ENCODE assay signal across 19 cellular contexts in the genomic region with DNA sequence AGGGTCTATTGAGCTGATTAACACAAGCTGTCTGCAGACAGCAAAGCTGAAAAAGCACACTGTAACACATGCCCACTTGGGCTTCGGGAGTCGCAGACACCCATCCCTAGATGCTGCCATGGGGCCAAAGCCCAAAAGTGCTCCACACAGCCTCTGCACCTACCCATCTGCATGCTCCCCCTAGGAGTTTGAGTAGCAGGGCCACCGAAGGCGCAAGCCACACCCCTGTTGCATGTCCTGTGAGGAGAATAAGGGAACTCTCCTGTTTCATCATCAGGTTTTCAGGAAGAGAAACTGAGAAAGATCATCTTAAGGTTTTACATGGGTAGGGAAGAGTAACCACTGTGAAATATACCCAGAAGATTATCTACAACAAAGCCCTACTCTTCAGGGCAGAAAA. TPM values are rescaled to one million over a fixed set of nuclear protein-coding genes. Genes with fewer than 3 reads are reported as not detected.
DNase-seq lines count a peak whose midpoint lies in the region; ATAC-seq, FAIRE-seq and TF ChIP-seq lines count a peak whose summit lies in the region.
"Had no signal": no experiment of that assay in that cellular context is flagged by ENCODE, and none has a peak within 500 bp of the region (broad histone marks: within the 10 kb centered on the region; RNA-seq: fewer than 3 reads in every experiment).

No MANE protein-coding gene starts in this region.

- POLR2A ChIA-PET in HepG2 (lab: Yijun Ruan, JAX), result no interaction called here

- intact Hi-C loops in right lobe of liver (cut with DNase I), result no loop called here
- intact Hi-C loops in HepG2 (cut with micrococcal nuclease; ENCODE audit: unreplicated experiment), result no loop called here
- intact Hi-C loops in kidney (cut with DNase I), result no loop called here
- intact Hi-C loops in upper lobe of right lung (cut with DNase I), result no loop called here
- intact Hi-C loops in ascending aorta (cut with DNase I), result no loop called here

- no peak overlapping the region for H3K4me2 ChIP-seq in HepG2 (ENCODE audit: low read depth, low read length)
- H3K4me2 ChIP-seq in OCI-LY3 (ENCODE audit: low read length), result peak overlapping the region; percentile 58
- H3K4me2 ChIP-seq: A549, GM23338 had no signal

- FAIRE-seq in HepG2 (lab: Jason Lieb, UNC) (no peak), kidney (lab: Jason Lieb, UNC) (no peak)
- FAIRE-seq: G401.6, GM12878 had no signal

- H3K79me2 ChIP-seq in HepG2 (ENCODE audit: insufficient read depth, low read length) (no peaks in the 10 kb centered on the region), OCI-LY3 (ENCODE audit: low read length) (no peaks in the 10 kb centered on the region)

- H3K36me3 ChIP-seq in right lobe of liver (no peaks in the 10 kb centered on the region), HepG2 (replicated peaks in 1 of 2; ENCODE audit: control insufficient read depth in 1 of 2, insufficient read depth in 2 of 2, low read length in 2 of 2) (no peaks in the 10 kb centered on the region), OCI-LY3 (replicated peaks; ENCODE audit: low read depth, low read length) (no peaks in the 10 kb centered on the region), kidney (ENCODE audit: control insufficient read depth in 1 of 2, insufficient read depth in 2 of 2, low read length in 2 of 2) (no peaks in the 10 kb centered on the region), upper lobe of right lung (no peaks in the 10 kb centered on the region), ascending aorta (no peaks in the 10 kb centered on the region)
- H3K36me3 ChIP-seq: BLaER1 treated with 17β-estradiol and CSF1 and Interleukin-3, amounts not matched to agents 10 nM and 100 nM; Peyer's patch had no signal

- H4K20me1 ChIP-seq in HepG2 (ENCODE audit: insufficient read depth, low read length), result no peaks in the 10 kb centered on the region
- no peaks in the 10 kb centered on the region for H4K20me1 ChIP-seq in OCI-LY3 (ENCODE audit: insufficient read depth, low read length)
- H4K20me1 ChIP-seq: BLaER1 treated with 17β-estradiol and CSF1 and Interleukin-3, amounts not matched to agents 10 nM and 100 nM had no signal

- H2AFZ ChIP-seq in HepG2 (ENCODE audit: low read length) (no peak overlapping the region), OCI-LY3 (ENCODE audit: low read depth, low read length) (no peak overlapping the region)

- WGBS in right lobe of liver (ENCODE audit: insufficient coverage, low coverage, low lambda C conversion rate, missing lambda C conversion rate), result 36% methylated on average over 2 of the region's 4 CpGs
- WGBS in HepG2 (ENCODE audit: low lambda C conversion rate), result 21% methylated on average over 4 of the region's 4 CpGs

- H3K4me3 ChIP-seq in right lobe of liver (no peak overlapping the region), HepG2 (replicated peaks in 1 of 3; ENCODE audit: insufficient read depth in 1 of 3, low read depth in 2 of 3, low read length in 3 of 3) (no peak overlapping the region), OCI-LY3 (ENCODE audit: low read length) (no peak overlapping the region), kidney (ENCODE audit: low read length in 2 of 2) (no peak overlapping the region), upper lobe of right lung (no peak overlapping the region), ascending aorta (no peak overlapping the region)
- H3K4me3 ChIP-seq: A549; BLaER1 treated with 17β-estradiol and CSF1 and Interleukin-3, amounts not matched to agents 10 nM and 100 nM; GM12878; GM23338; Peyer's patch had no signal

- ATAC-seq in right lobe of liver, result peak; percentile 20 to 56 (median 54)
- ATAC-seq in HepG2, result no peak
- peak; percentile 85 for ATAC-seq in upper lobe of right lung
- ATAC-seq in GM21360 (IDR thresholded peaks at IDR 0.05; ENCODE audit: unreplicated experiment), result no peak
- ATAC-seq: A549, GM12878, GM23338 had no signal

- H3K27ac ChIP-seq in right lobe of liver, result no peak overlapping the region
- no peak overlapping the region for H3K27ac ChIP-seq in HepG2 (ENCODE audit: extremely low read length, insufficient read depth, low read length)
- H3K27ac ChIP-seq in OCI-LY3 (ENCODE audit: low read length), result no peak overlapping the region
- H3K27ac ChIP-seq in kidney (ENCODE audit: low read depth in 2 of 2, low read length in 2 of 2), result no peak overlapping the region
- no peak overlapping the region for H3K27ac ChIP-seq in upper lobe of right lung
- H3K27ac ChIP-seq in ascending aorta, result no peak overlapping the region
- H3K27ac ChIP-seq: A549, Peyer's patch had no signal

- in situ Hi-C loops in HepG2 (cut with HindIII; ENCODE audit: extremely low pct_ligation_motif_present, low pct_unique_long_range_greater_than_20kb), result no loop called here

- H3K4me1 ChIP-seq in right lobe of liver (no peaks in the 10 kb centered on the region), HepG2 (ENCODE audit: insufficient read depth, low read length) (no peaks in the 10 kb centered on the region), OCI-LY3 (ENCODE audit: low read length) (peaks cover 17% of the 10 kb centered on the region), kidney (ENCODE audit: control insufficient read depth in 1 of 2, insufficient read depth in 1 of 2, low read depth in 1 of 2, low read length in 2 of 2) (no peaks in the 10 kb centered on the region), upper lobe of right lung (peaks cover 3% of the 10 kb centered on the region), ascending aorta (no peaks in the 10 kb centered on the region)
- H3K4me1 ChIP-seq: A549 had no signal

- H3K9ac ChIP-seq in HepG2 (ENCODE audit: insufficient read depth, low read depth, low read length), result no peak overlapping the region
- H3K9ac ChIP-seq in OCI-LY3 (ENCODE audit: low read length), result no peak overlapping the region
- H3K9ac ChIP-seq in kidney (ENCODE audit: low read length in 2 of 2), result no peak overlapping the region
- H3K9ac ChIP-seq: BLaER1 treated with 17β-estradiol and CSF1 and Interleukin-3, amounts not matched to agents 10 nM and 100 nM had no signal

- BruUV-seq in HepG2 (replicated peaks; lab: Mats Ljungman, UMichigan), result no TSS peak

- CTCF ChIA-PET in HepG2 (lab: Yijun Ruan, JAX; ENCODE audit: low intra/inter-chr PET ratio, low total read pairs), result no interaction called here

- TF ChIP-seq POLR2A in right lobe of liver (IDR thresholded peaks at IDR 0.05), result no peak
- TF ChIP-seq POLR2A in HepG2 (IDR thresholded peaks at IDR 0.05; ENCODE audit: insufficient read depth in 1 of 2, low read depth in 2 of 2, low read length in 2 of 2), result no peak

- TF ChIP-seq CTCF in right lobe of liver (IDR thresholded peaks at IDR 0.05) (no peak), HepG2 (CRISPR knock-in tag; IDR thresholded peaks at IDR 0.05) (no peak), OCI-LY3 (IDR thresholded peaks at IDR 0.05; ENCODE audit: low read depth, low read length) (no peak), kidney (IDR thresholded peaks at IDR 0.05; ENCODE audit: borderline replicate concordance, extremely low read depth, insufficient read depth) (no peak), upper lobe of right lung (IDR thresholded peaks at IDR 0.05) (no peak), ascending aorta (IDR thresholded peaks at IDR 0.05) (no peak)

- DNase-seq in right lobe of liver (peak in 1 of 3 donors; percentile 17), HepG2 (ENCODE audit: low spot score) (no peak), kidney (peak; percentile 53), upper lobe of right lung (peak; percentile 70), ascending aorta (ENCODE audit: low spot score in 2 of 2) (no peak), NCI-H1092 (lab: John Stamatoyannopoulos, UW) (no peak)
- DNase-seq: DND-41, KG1, NCI-H187, NCI-H526 treated with DMSO at 0.1 percent for 48 hours, Peyer's patch, SHP77 had no signal

- no peaks in the 10 kb centered on the region for H3K27me3 ChIP-seq in right lobe of liver
- H3K27me3 ChIP-seq in HepG2 (ENCODE audit: control insufficient read depth in 1 of 2, insufficient read depth in 2 of 2, low read length in 2 of 2), result peaks cover 0 to 2% of the 10 kb centered on the region in 2 experiments; a peak in 1 of 5 replicates
- H3K27me3 ChIP-seq in OCI-LY3 (ENCODE audit: low read depth, low read length), result no peaks in the 10 kb centered on the region
- H3K27me3 ChIP-seq in upper lobe of right lung, result peaks cover 4% of the 10 kb centered on the region
- H3K27me3 ChIP-seq in ascending aorta, result no peaks in the 10 kb centered on the region
- H3K27me3 ChIP-seq: Peyer's patch had no signal

- no peaks in the 10 kb centered on the region for H3K9me3 ChIP-seq in right lobe of liver
- H3K9me3 ChIP-seq in HepG2 (ENCODE audit: low read length), result no peaks in the 10 kb centered on the region
- peaks cover 9% of the 10 kb centered on the region for H3K9me3 ChIP-seq in OCI-LY3 (ENCODE audit: insufficient read depth, low read length)
- H3K9me3 ChIP-seq in kidney (ENCODE audit: control insufficient read depth in 1 of 2, low read length in 2 of 2), result no peaks in the 10 kb centered on the region
- no peaks in the 10 kb centered on the region for H3K9me3 ChIP-seq in upper lobe of right lung
- no peaks in the 10 kb centered on the region for H3K9me3 ChIP-seq in ascending aorta
- H3K9me3 ChIP-seq: A549, Peyer's patch had no signal

- no peak for TF ChIP-seq EP300 in HepG2 (IDR thresholded peaks at IDR 0.05; ENCODE audit: low read depth in 2 of 2, low read length in 2 of 2)
- no peak for TF ChIP-seq EP300 in HepG2 (CRISPR knock-in tag; IDR thresholded peaks at IDR 0.05; ENCODE audit: borderline replicate concordance)

- TF ChIP-seq RAD21 in HepG2 (CRISPR knock-in tag; IDR thresholded peaks at IDR 0.05), result no peak

RNA-seq across cellular contexts. Expression of gene ST8SIA1, which starts 5.6 kb away (rescaled TPM):
- total RNA-seq in right lobe of liver (under 1 TPM in 3 of 6 experiments, not detected in 3; 0.16 to 0.37 (median 0.35) TPM), HepG2 (2016; rRNA removed; fragmentation: Illumina TruSeq; extraction: Trizol) (not detected in 2 replicates), kidney (4.7 TPM), upper lobe of right lung (8.5 TPM), ascending aorta (9.7 TPM)
- not detected in 2 replicates for total RNA-seq in HepG2 (2016; cell fraction: cytosol; rRNA removed; fragmentation: Illumina TruSeq; extraction: Trizol; ENCODE audit: low read depth)
- total RNA-seq in HepG2 (2016; cell fraction: insoluble cytoplasmic fraction; rRNA removed; fragmentation: Illumina TruSeq; extraction: Trizol), result not detected in 2 replicates
- not detected in 2 replicates for total RNA-seq in HepG2 (2016; cell fraction: membrane; rRNA removed; fragmentation: Illumina TruSeq; extraction: Trizol)
- total RNA-seq in HepG2 (2016; cell fraction: nucleus; rRNA removed; fragmentation: Illumina TruSeq; extraction: Trizol), result not detected in 2 replicates
- polyA plus RNA-seq in HepG2 (2011; rRNA removed) (not detected in 2 replicates), kidney (ENCODE audit: insufficient read depth, low read depth, low replicate concordance) (2.8 TPM)
- polyA plus RNA-seq in HepG2 (2011; cell fraction: cytosol; rRNA removed), result not detected in 2 replicates
- polyA plus RNA-seq in HepG2 (2011; cell fraction: nucleus; rRNA removed), result not detected in 2 replicates
- polyA plus RNA-seq in HepG2 (2012), result not detected in 2 replicates
- polyA plus RNA-seq in HepG2 (2016; cell fraction: cytosol; fragmentation: Illumina TruSeq; extraction: Trizol; ENCODE audit: low read depth), result not detected in 2 replicates
- polyA plus RNA-seq in HepG2 (2016; cell fraction: insoluble cytoplasmic fraction; fragmentation: Illumina TruSeq; extraction: Trizol; ENCODE audit: low read depth), result not detected in 2 replicates
- polyA plus RNA-seq in HepG2 (2016; cell fraction: membrane; fragmentation: Illumina TruSeq; extraction: Trizol; ENCODE audit: low read depth), result not detected in 2 replicates
- not detected in 2 replicates for polyA plus RNA-seq in HepG2 (2016; cell fraction: nucleus; fragmentation: Illumina TruSeq; extraction: Trizol; ENCODE audit: insufficient read depth, low read depth)
- polyA minus RNA-seq in HepG2 (2011; rRNA and poly(A)+ RNA removed; ENCODE audit: low replicate concordance), result 0.12 and 0.62 TPM in 2 replicates
- polyA minus RNA-seq in HepG2 (2011; cell fraction: cytosol; rRNA and poly(A)+ RNA removed), result not detected in 2 replicates
- polyA minus RNA-seq in HepG2 (2011; cell fraction: nucleus; rRNA and poly(A)+ RNA removed), result not detected in 2 replicates

Comparison
In these comparisons a context has a peak if more than half of its experiments do, and no peak if none do; other contexts are left out.
1. ATAC-seq: peak in right lobe of liver (4 of 4) and upper lobe of right lung (single experiment); none in HepG2 (single experiment) and GM21360 (single experiment).
2. DNase-seq: peak in kidney (single experiment) and upper lobe of right lung (single experiment); none in HepG2 (single experiment), ascending aorta (0 of 2) and NCI-H1092 (single experiment).